In genomic region chr2:130145006-130145414, GRCh38 we compare ENCODE assay signal across 8 cellular contexts. TPM values are rescaled to one million over a fixed set of nuclear protein-coding genes. Genes with fewer than 3 reads are reported as not detected.
A peak's percentile ranks its signal among the peaks of the same experiment; 100 is the strongest.
DNase-seq lines count a peak whose midpoint lies in the region; ATAC-seq and TF ChIP-seq lines count a peak whose summit lies in the region.
"Not testable (repeated sequence)": the region's sequence is repeated elsewhere in the genome, so short reads cannot be mapped to it uniquely, and the experiment has no call there.

Gene CCDC74B, minus strand, starts transcription at chr2:130145112. Its CDS starts 116 bp downstream, at chr2:130144996.

- H3K36me3 Mint-ChIP-seq in T-helper 1 cell treated with Interleukin-12 subunit alpha and Interleukin-12 subunit beta and Interleukin-4 antibody, amounts not matched to agents 30 μg/mL and 1 μg/mL, for 36 hours (ENCODE audit: low read depth); activated naive CD8-positive, alpha-beta T cell treated with anti-CD3 and anti-CD28 coated beads, Interleukin-2, amount 10 ng/mL, durations not matched to agents 7 days and 5 days; type B pancreatic cell: not testable (repeated sequence)

- peak within 1 kb of the TSS in 9 of 10 donors; percentile 23 to 52 (median 46) for H3K4me3 ChIP-seq in heart right ventricle

- peaks cover 0 to 38% (median 13%) of the 10 kb centered on the region in 7 donors for H3K27me3 ChIP-seq in heart right ventricle

- WGBS in heart right ventricle, 2 donors, result 4 to 11% methylated on average over 28 to 30 of the region's 30 CpGs

- DNase-seq in NCI-H1105 (lab: John Stamatoyannopoulos, UW) (peak; percentile 59), heart right ventricle (peak; percentile 15 to 45), putamen (ENCODE audit: low spot score) (peak; percentile 8), type B pancreatic cell (ENCODE audit: extremely low spot score, unreplicated experiment) (peak; percentile 69)
- DNase-seq in activated naive CD8-positive, alpha-beta T cell treated with anti-CD3 and anti-CD28 coated beads, Interleukin-2, amount 10 ng/mL, durations not matched to agents 7 days and 5 days, result peak; percentile 76

- ATAC-seq in GM18502 (IDR thresholded peaks at IDR 0.05; ENCODE audit: poor library complexity, unreplicated experiment) (peak; percentile 93), HG02678 (IDR thresholded peaks at IDR 0.05; ENCODE audit: unreplicated experiment) (peak; percentile 97), heart right ventricle (peak; percentile 50 to 87 (median 68))
- peak; percentile 85 for ATAC-seq in activated naive CD8-positive, alpha-beta T cell treated with anti-CD3 and anti-CD28 coated beads, Interleukin-2, amount 10 ng/mL, durations not matched to agents 7 days and 5 days (ENCODE audit: low read depth)

- POLR2A ChIA-PET in activated naive CD8-positive, alpha-beta T cell treated with anti-CD3 and anti-CD28 coated beads, Interleukin-2, amount 10 ng/mL, durations not matched to agents 7 days and 5 days (lab: Charles Lee), result not testable (repeated sequence)

- TF ChIP-seq CTCF in heart right ventricle (IDR thresholded peaks at IDR 0.05); type B pancreatic cell (conservative IDR thresholded peaks at IDR 0.05): not testable (repeated sequence)

- H3K4me3 Mint-ChIP-seq in T-helper 1 cell treated with Interleukin-12 subunit alpha and Interleukin-12 subunit beta and Interleukin-4 antibody, amounts not matched to agents 30 μg/mL and 1 μg/mL, for 36 hours, result peak within 1 kb of the TSS; percentile 76
- H3K4me3 Mint-ChIP-seq in activated naive CD8-positive, alpha-beta T cell treated with anti-CD3 and anti-CD28 coated beads, Interleukin-2, amount 10 ng/mL, durations not matched to agents 7 days and 5 days, result peak within 1 kb of the TSS; percentile 79
- H3K4me3 Mint-ChIP-seq in type B pancreatic cell, result peak within 1 kb of the TSS; percentile 87

- not testable (repeated sequence) for H3K4me1 ChIP-seq in heart right ventricle

- not testable (repeated sequence) for H3K9me3 Mint-ChIP-seq in T-helper 1 cell treated with Interleukin-12 subunit alpha and Interleukin-12 subunit beta and Interleukin-4 antibody, amounts not matched to agents 30 μg/mL and 1 μg/mL, for 36 hours; activated naive CD8-positive, alpha-beta T cell treated with anti-CD3 and anti-CD28 coated beads, Interleukin-2, amount 10 ng/mL, durations not matched to agents 7 days and 5 days; type B pancreatic cell

- H3K4me1 Mint-ChIP-seq in T-helper 1 cell treated with Interleukin-12 subunit alpha and Interleukin-12 subunit beta and Interleukin-4 antibody, amounts not matched to agents 30 μg/mL and 1 μg/mL, for 36 hours (ENCODE audit: low read depth), result peaks cover 14% of the 10 kb centered on the region
- peaks cover 11% of the 10 kb centered on the region for H3K4me1 Mint-ChIP-seq in activated naive CD8-positive, alpha-beta T cell treated with anti-CD3 and anti-CD28 coated beads, Interleukin-2, amount 10 ng/mL, durations not matched to agents 7 days and 5 days
- not testable (repeated sequence) for H3K4me1 Mint-ChIP-seq in type B pancreatic cell (ENCODE audit: unreplicated experiment)

- H3K27me3 Mint-ChIP-seq in T-helper 1 cell treated with Interleukin-12 subunit alpha and Interleukin-12 subunit beta and Interleukin-4 antibody, amounts not matched to agents 30 μg/mL and 1 μg/mL, for 36 hours (ENCODE audit: low read depth); activated naive CD8-positive, alpha-beta T cell treated with anti-CD3 and anti-CD28 coated beads, Interleukin-2, amount 10 ng/mL, durations not matched to agents 7 days and 5 days; type B pancreatic cell: not testable (repeated sequence)

- not testable (repeated sequence) for H3K36me3 ChIP-seq in heart right ventricle

- not testable (repeated sequence) for H3K27ac ChIP-seq in heart right ventricle

- not testable (repeated sequence) for H3K9me3 ChIP-seq in heart right ventricle

- intact Hi-C loops in heart right ventricle (cut with DNase I), result not testable (repeated sequence)

- H3K27ac Mint-ChIP-seq in T-helper 1 cell treated with Interleukin-12 subunit alpha and Interleukin-12 subunit beta and Interleukin-4 antibody, amounts not matched to agents 30 μg/mL and 1 μg/mL, for 36 hours; activated naive CD8-positive, alpha-beta T cell treated with anti-CD3 and anti-CD28 coated beads, Interleukin-2, amount 10 ng/mL, durations not matched to agents 7 days and 5 days: not testable (repeated sequence)
- H3K27ac Mint-ChIP-seq in type B pancreatic cell, result peak within 1 kb of the TSS; percentile 77

RNA-seq across cellular contexts. Expression of gene CCDC74B, which starts in this region (rescaled TPM):
- total RNA-seq in activated naive CD8-positive, alpha-beta T cell treated with anti-CD3 and anti-CD28 coated beads, Interleukin-2, amount 10 ng/mL, durations not matched to agents 7 days and 5 days, result 1 to 10 TPM; 1.2 to 1.5 TPM
- total RNA-seq in heart right ventricle (1 to 10 TPM in 1 of 10 donors, under 1 TPM in 8, not detected in 1; 0.25 to 1.4 (median 0.47) TPM), type B pancreatic cell (ENCODE audit: low replicate concordance) (10.3 and 15.4 TPM in 2 replicates)
- under 1 TPM; 0.66 to 0.86 TPM for polyA plus RNA-seq in heart right ventricle

Comparison
In these comparisons a context has a peak if more than half of its experiments do, and no peak if none do; other contexts are left out.
1. DNase-seq: peak in every context shown above with its lines; median percentile 76 in activated naive CD8-positive, alpha-beta T cell treated with anti-CD3 and anti-CD28 coated beads, Interleukin-2, amount 10 ng/mL, durations not matched to agents 7 days and 5 days; 69 in type B pancreatic cell; 59 in NCI-H1105; 30 in heart right ventricle; 8 in putamen.